Comparison of ENCODE assay signal across 28 cellular contexts in genomic region chr16:4096509-4096908, GRCh38. TPM values are rescaled to one million over a fixed set of nuclear protein-coding genes. Genes with fewer than 3 reads are reported as not detected.
DNase-seq lines count a peak whose midpoint lies in the region; ATAC-seq, FAIRE-seq and TF ChIP-seq lines count a peak whose summit lies in the region.
"Had no signal": no experiment of that assay in that cellular context is flagged by ENCODE, and none has a peak within 500 bp of the region (broad histone marks: within the 10 kb centered on the region; RNA-seq: fewer than 3 reads in every experiment).

No MANE protein-coding gene starts in this region.

- dilution Hi-C loops in IMR-90 (cut with HindIII; ENCODE audit: low sequenced_read_pairs, unreplicated experiment) = no loop called here

- no peak for TF ChIP-seq EP300 in A549 (IDR thresholded peaks at IDR 0.05)

- no peaks in the 10 kb centered on the region for H3K27me3 Mint-ChIP-seq in T-cell
- H3K27me3 Mint-ChIP-seq in osteocyte (ENCODE audit: unreplicated experiment) = no peaks in the 10 kb centered on the region
- H3K27me3 Mint-ChIP-seq: activated CD4-positive, alpha-beta T cell treated with anti-CD3 and anti-CD28 coated beads, Interleukin-2, amount 10 ng/mL, durations not matched to agents 24 days and 14 days; activated naive CD4-positive, alpha-beta T cell treated with anti-CD3 and anti-CD28 coated beads, Interleukin-2, amount 50 U/mL, for 24 hours; CD4-positive, alpha-beta T cell; naive thymus-derived CD8-positive, alpha-beta T cell had no signal

- ATAC-seq in A549 = no peak
- ATAC-seq in IMR-90 (ENCODE audit: low read depth) = no peak
- no peak for ATAC-seq in T-cell (replicated peaks in 1 of 4)
- ATAC-seq: left lobe of liver; naive thymus-derived CD8-positive, alpha-beta T cell had no signal

- peaks cover 5 to 19% (median 13%) of the 10 kb centered on the region in 3 donors for H3K4me1 Mint-ChIP-seq in T-cell
- H3K4me1 Mint-ChIP-seq in osteocyte (ENCODE audit: unreplicated experiment) = peaks cover 48% of the 10 kb centered on the region

- no peak overlapping the region for H4K91ac ChIP-seq in IMR-90 (ENCODE audit: insufficient read depth, low read depth, low read length)

- TF ChIP-seq POLR2A in A549 (IDR thresholded peaks at IDR 0.05; ENCODE audit: low read length) = no peak
- no peak for TF ChIP-seq POLR2A in IMR-90 (IDR thresholded peaks at IDR 0.05; ENCODE audit: low read depth, low read length)

- peaks cover 5% of the 10 kb centered on the region; the same call in 1 of the 2 replicates for H3K9me1 ChIP-seq in IMR-90 (ENCODE audit: insufficient read depth, low read length)

- H3K4me3 ChIP-seq in A549 (no peak overlapping the region), IMR-90 (ENCODE audit: insufficient read depth, low read depth, low read length) (no peak overlapping the region), colonic mucosa (no peak overlapping the region), mucosa of rectum (ENCODE audit: low read length in 2 of 2) (peak overlapping the region in 1 of 2 donors; percentile 14)
- H3K4me3 ChIP-seq: breast epithelium had no signal

- H3K9me3 ChIP-seq in A549 = no peaks in the 10 kb centered on the region
- no peaks in the 10 kb centered on the region for H3K9me3 ChIP-seq in IMR-90 (ENCODE audit: control insufficient read depth, insufficient read depth, low read length)
- H3K9me3 ChIP-seq in colonic mucosa = no peaks in the 10 kb centered on the region
- no peaks in the 10 kb centered on the region for H3K9me3 ChIP-seq in mucosa of rectum (ENCODE audit: control insufficient read depth in 2 of 2, low read length in 2 of 2)
- H3K9me3 ChIP-seq: breast epithelium had no signal

- H2BK15ac ChIP-seq in IMR-90 (ENCODE audit: low read depth, low read length) = no peak overlapping the region

- H3K56ac ChIP-seq in IMR-90 (ENCODE audit: extremely low read depth, insufficient read depth, low read length) = no peak overlapping the region

- TF ChIP-seq RAD21 in A549 (conservative IDR thresholded peaks at IDR 0.05 in 1 of 2, IDR thresholded peaks at IDR 0.05 in 1 of 2) (no peak), IMR-90 (IDR thresholded peaks at IDR 0.05; ENCODE audit: low read length) (no peak)

- FAIRE-seq in A549 (lab: Jason Lieb, UNC) = no peak
- FAIRE-seq: HTR-8/SVneo, RCC 7860, urothelium cell line had no signal

- no peak overlapping the region for H4K8ac ChIP-seq in IMR-90 (ENCODE audit: low read depth in 2 of 2, low read length in 2 of 2)

- H2BK5ac ChIP-seq in IMR-90 (ENCODE audit: low read depth, low read length, poor library complexity, severe bottlenecking) = no peak overlapping the region

- H3K4me2 ChIP-seq in A549 = peak overlapping the region; percentile 30
- no peak overlapping the region for H3K4me2 ChIP-seq in IMR-90 (ENCODE audit: low read depth, low read length)

- H4K20me1 ChIP-seq in IMR-90 (ENCODE audit: insufficient read depth, low read length) = peaks cover 21% of the 10 kb centered on the region; the same call in 1 of the 2 replicates

- H3K36me3 Mint-ChIP-seq in T-cell = no peaks in the 10 kb centered on the region
- no peaks in the 10 kb centered on the region for H3K36me3 Mint-ChIP-seq in osteocyte (ENCODE audit: unreplicated experiment)
- H3K36me3 Mint-ChIP-seq: activated naive CD4-positive, alpha-beta T cell treated with anti-CD3 and anti-CD28 coated beads, Interleukin-2, amount 50 U/mL, for 24 hours; naive thymus-derived CD8-positive, alpha-beta T cell; stimulated activated effector memory CD8-positive, alpha-beta T cell treated with anti-CD3 and anti-CD28 coated beads, Interleukin-12 subunit alpha, Interleukin-12 subunit beta, amount 100 ng/mL, for 72 hours had no signal

- H2AK5ac ChIP-seq in IMR-90 (ENCODE audit: low read depth, low read length) = no peak overlapping the region

- H3K23ac ChIP-seq in IMR-90 (ENCODE audit: low read depth, low read length) = no peak overlapping the region

- no peaks in the 10 kb centered on the region; the same call in 1 of the 2 replicates for H3K36me3 ChIP-seq in IMR-90 (ENCODE audit: control insufficient read depth, insufficient read depth, low read length)
- no peaks in the 10 kb centered on the region for H3K36me3 ChIP-seq in colonic mucosa
- no peaks in the 10 kb centered on the region for H3K36me3 ChIP-seq in mucosa of rectum (ENCODE audit: control insufficient read depth in 2 of 2, insufficient read depth in 2 of 2, low read length in 2 of 2)
- H3K36me3 ChIP-seq: breast epithelium had no signal

- H3K27ac Mint-ChIP-seq in T-cell (no peak overlapping the region), osteocyte (ENCODE audit: unreplicated experiment) (no peak overlapping the region)
- H3K27ac Mint-ChIP-seq: activated CD4-positive, alpha-beta T cell treated with anti-CD3 and anti-CD28 coated beads, Interleukin-2, amount 10 ng/mL, durations not matched to agents 24 days and 14 days; activated naive CD4-positive, alpha-beta T cell treated with anti-CD3 and anti-CD28 coated beads, Interleukin-2, amount 50 U/mL, for 24 hours; CD4-positive, alpha-beta T cell; stimulated activated effector memory CD8-positive, alpha-beta T cell treated with anti-CD3 and anti-CD28 coated beads, Interleukin-12 subunit alpha, Interleukin-12 subunit beta, amount 100 ng/mL, for 72 hours had no signal

- no peak overlapping the region for H2BK20ac ChIP-seq in IMR-90 (ENCODE audit: low read depth, low read length)

- in situ Hi-C loops in IMR-90 (cut with MboI; ENCODE audit: low sequenced_read_pairs) = no loop called here

- H2BK120ac ChIP-seq in IMR-90 (ENCODE audit: low read depth, low read length) = 0 out of 2 replicates have a peak overlapping the region, but pooled peaks have one; percentile 10

- no peak overlapping the region for H3K14ac ChIP-seq in IMR-90 (replicated peaks; ENCODE audit: low read depth, low read length)

- no peak overlapping the region for H3K4ac ChIP-seq in IMR-90 (ENCODE audit: low read depth, low read length)

- no peak overlapping the region for H2AK9ac ChIP-seq in IMR-90 (replicated peaks; ENCODE audit: low read depth, low read length, poor library complexity)

- H3K9ac ChIP-seq in IMR-90 (ENCODE audit: low read depth, low read length) = no peak overlapping the region
- H3K9ac ChIP-seq in colonic mucosa (ENCODE audit: low read depth in 2 of 2, low read length in 2 of 2) = peak overlapping the region in 1 of 2 donors; percentile 8
- peak overlapping the region in 1 of 2 donors; percentile 50 for H3K9ac ChIP-seq in mucosa of rectum (ENCODE audit: low read depth in 1 of 2, low read length in 2 of 2)

- DNase-seq in A549 (ENCODE audit: low read depth in 1 of 2, low spot score in 1 of 2) (no peak), IMR-90 (no peak), colonic mucosa (no peak), T1000 (lab: John Stamatoyannopoulos, UW) (no peak), T-cell (no peak), kidney glomerular epithelial cell (lab: John Stamatoyannopoulos, UW) (no peak), osteocyte (ENCODE audit: extremely low spot score, unreplicated experiment) (no peak)
- DNase-seq: activated CD4-positive, alpha-beta T cell treated with anti-CD3 and anti-CD28 coated beads, Interleukin-2, amount 10 ng/mL, durations not matched to agents 24 days and 14 days; activated CD8-positive, alpha-beta memory T cell treated with anti-CD3 and anti-CD28 coated beads for 24 hours; amniotic stem cell; effector CD4-positive, alpha-beta T cell; KBM-7; MM.1S; naive thymus-derived CD8-positive, alpha-beta T cell; NCI-H1105 treated with DMSO at 0.1 percent for 48 hours; NCI-H2107; NCI-H748 treated with DMSO at 0.1 percent for 48 hours; SHP77 treated with DMSO at 0.1 percent for 48 hours; SW 1271 had no signal

- H3K4me1 ChIP-seq in A549 (peaks cover 59% of the 10 kb centered on the region), IMR-90 (ENCODE audit: control insufficient read depth, insufficient read depth, low read length) (peaks cover 11% of the 10 kb centered on the region), colonic mucosa (peaks cover 3% of the 10 kb centered on the region), mucosa of rectum (ENCODE audit: control insufficient read depth in 2 of 2, insufficient read depth in 2 of 2, low read length in 2 of 2) (peaks cover 10 to 31% of the 10 kb centered on the region in 2 donors)
- H3K4me1 ChIP-seq: breast epithelium had no signal

- POLR2A ChIA-PET in A549 (lab: Yijun Ruan, JAX) (no interaction called here), IMR-90 (lab: Charles Lee; ENCODE audit: unreplicated experiment) (interaction anchor here (0.6 kb wide), 1 partner anchor 11 kb away, joined by 3 read pairs; no protein-coding TSS in a partner anchor), T-cell (lab: Charles Lee) (interaction anchor here in 1 of 2 donors (0.6 kb wide), 1 partner anchor 33 kb away, joined by 3 read pairs; no protein-coding TSS in a partner anchor)

- H3K18ac ChIP-seq in IMR-90 (ENCODE audit: low read depth, low read length) = peak overlapping the region; percentile 19; the same call in 1 of the 2 replicates

- no peak overlapping the region for H2AFZ ChIP-seq in IMR-90 (replicated peaks; ENCODE audit: low read length, poor library complexity)

- intact Hi-C loops in IMR-90 (cut with micrococcal nuclease) = loop anchor here (2.0 to 5.0 kb wide), 2 partner anchors 44 to 84 kb away; no protein-coding TSS in a partner anchor
- intact Hi-C loops in colonic mucosa (cut with DNase I) = no loop called here

- 78% methylated on average over 5 of the region's 5 CpGs for WGBS in A549 (ENCODE audit: missing lambda C conversion rate)
- no CpG with 5 or more reads among the region's 5 CpGs for WGBS in IMR-90 (ENCODE audit: extremely low coverage in 2 of 2, insufficient read length in 1 of 2), 2 experiments

- no peaks in the 10 kb centered on the region for H3K9me3 Mint-ChIP-seq in T-cell
- H3K9me3 Mint-ChIP-seq in osteocyte (ENCODE audit: unreplicated experiment) = no peaks in the 10 kb centered on the region
- H3K9me3 Mint-ChIP-seq: activated CD4-positive, alpha-beta T cell treated with anti-CD3 and anti-CD28 coated beads, Interleukin-2, amount 10 ng/mL, durations not matched to agents 24 days and 14 days; activated naive CD4-positive, alpha-beta T cell treated with anti-CD3 and anti-CD28 coated beads, Interleukin-2, amount 50 U/mL, for 24 hours; CD4-positive, alpha-beta T cell; naive thymus-derived CD8-positive, alpha-beta T cell; stimulated activated effector memory CD8-positive, alpha-beta T cell treated with anti-CD3 and anti-CD28 coated beads, Interleukin-12 subunit alpha, Interleukin-12 subunit beta, amount 100 ng/mL, for 72 hours had no signal

- H3K27ac ChIP-seq in A549 (peak overlapping the region; percentile 23 to 77; a peak in 3 of 6 replicates), IMR-90 (ENCODE audit: insufficient read depth, low read length) (no peak overlapping the region), colonic mucosa (peak overlapping the region; percentile 3), mucosa of rectum (ENCODE audit: low read depth in 2 of 2, low read length in 2 of 2) (peak overlapping the region; percentile 57 to 69)
- H3K27ac ChIP-seq: breast epithelium had no signal

- no peak overlapping the region for H4K5ac ChIP-seq in IMR-90 (ENCODE audit: low read depth, low read length)

- peaks cover 18 to 79% of the 10 kb centered on the region in 2 experiments; a peak in 3 of 4 replicates for H3K79me1 ChIP-seq in IMR-90 (ENCODE audit: low read depth in 1 of 2, low read length in 2 of 2)

- CTCF ChIA-PET in A549 (lab: Yijun Ruan, JAX) (interaction anchor here (1.5 kb wide), 1 partner anchor 114 kb away, joined by 5 read pairs; no protein-coding TSS in a partner anchor), IMR-90 (lab: Yijun Ruan, JAX) (no interaction called here), T-cell (lab: Charles Lee) (no interaction called here)

- no TSS peak for BruUV-seq in IMR-90 (replicated peaks; lab: Mats Ljungman, UMichigan)

- no peaks in the 10 kb centered on the region for H3K27me3 ChIP-seq in IMR-90 (ENCODE audit: control insufficient read depth, insufficient read depth, low read length)
- H3K27me3 ChIP-seq in colonic mucosa = no peaks in the 10 kb centered on the region
- H3K27me3 ChIP-seq in mucosa of rectum (ENCODE audit: control insufficient read depth in 2 of 2, insufficient read depth in 2 of 2, low read length in 2 of 2) = no peaks in the 10 kb centered on the region
- H3K27me3 ChIP-seq: breast epithelium had no signal

- no peak overlapping the region for H3K4me3 Mint-ChIP-seq in T-cell
- no peak overlapping the region for H3K4me3 Mint-ChIP-seq in osteocyte (ENCODE audit: unreplicated experiment)
- H3K4me3 Mint-ChIP-seq: activated CD4-positive, alpha-beta T cell treated with anti-CD3 and anti-CD28 coated beads, Interleukin-2, amount 10 ng/mL, durations not matched to agents 24 days and 14 days; activated naive CD4-positive, alpha-beta T cell treated with anti-CD3 and anti-CD28 coated beads, Interleukin-2, amount 50 U/mL, for 24 hours; CD4-positive, alpha-beta T cell had no signal

- TF ChIP-seq CTCF in A549 (IDR thresholded peaks at IDR 0.05) (no peak), IMR-90 (conservative IDR thresholded peaks at IDR 0.05; ENCODE audit: low read depth, low read length) (no peak), colonic mucosa (IDR thresholded peaks at IDR 0.05) (no peak), osteocyte (IDR thresholded peaks at IDR 0.05) (no peak)

RNA-seq across cellular contexts. Expression of gene ADCY9, which starts 19.7 kb away (rescaled TPM):
- 6.2 and 6.9 TPM in 2 replicates for polyA plus RNA-seq in A549 (2011; rRNA removed)
- polyA plus RNA-seq in A549 (2012; cell fraction: cytosol; rRNA removed) = 6.0 and 10.4 TPM in 2 replicates
- 17.4 and 20.0 TPM in 2 replicates for polyA plus RNA-seq in A549 (2012; cell fraction: nucleus; rRNA removed)
- 7.6 to 9.4 TPM (median 8.7 TPM) in 3 replicates for polyA plus RNA-seq in A549 (2017; fragmentation: RNase III; extraction: RNeasy Plus Mini Kit Qiagen cat#74134 plus additional on column Dnase treatment)
- polyA minus RNA-seq in A549 (2011; rRNA and poly(A)+ RNA removed) = 13.4 and 15.3 TPM in 2 replicates
- 5.4 and 5.6 TPM in 2 replicates for total RNA-seq in IMR-90 (2012; rRNA removed)
- polyA plus RNA-seq in IMR-90 (2012; rRNA removed) = 12.5 and 13.5 TPM in 2 replicates
- 7.6 and 15.1 TPM in 2 replicates for polyA plus RNA-seq in IMR-90 (2012; cell fraction: cytosol; rRNA removed)
- 16.3 and 19.4 TPM in 2 replicates for polyA plus RNA-seq in IMR-90 (2012; cell fraction: nucleus; rRNA removed; ENCODE audit: low replicate concordance)
- total RNA-seq in colonic mucosa = 10 to 100 TPM; 23.8 to 25.6 TPM
- total RNA-seq in T-cell = 10 to 100 TPM in 4 of 5 donors, 1 to 10 TPM in 1; 7.9 to 15.7 (median 11.6) TPM
- 25.3 and 26.9 TPM in 2 replicates for total RNA-seq in osteocyte
